ENCODE assay signal across 8 cellular contexts in genomic region chr1:2611034-2611501, GRCh38. TPM values are rescaled to one million over a fixed set of nuclear protein-coding genes. Genes with fewer than 3 reads are reported as not detected.
DNase-seq lines count a peak whose midpoint lies in the region; ATAC-seq and TF ChIP-seq lines count a peak whose summit lies in the region.

No MANE protein-coding gene starts in this region.

- H3K27ac ChIP-seq in upper lobe of right lung: no peak overlapping the region

- TF ChIP-seq CTCF in activated B cell treated with CpG ODN at 0.5 μM for 24 hours (IDR thresholded peaks at IDR 0.05): no peak
- no peak for TF ChIP-seq CTCF in upper lobe of right lung (IDR thresholded peaks at IDR 0.05)

- H3K9me3 ChIP-seq in upper lobe of right lung: peaks cover 4% of the 10 kb centered on the region

- H3K27me3 ChIP-seq in upper lobe of right lung: no peaks in the 10 kb centered on the region

- no peaks in the 10 kb centered on the region for H3K36me3 ChIP-seq in upper lobe of right lung

- peaks cover 8% of the 10 kb centered on the region for H3K9me3 Mint-ChIP-seq in activated B cell treated with CpG ODN at 0.5 μM for 24 hours
- H3K9me3 Mint-ChIP-seq in immature natural killer cell: peaks cover 7 to 28% (median 17%) of the 10 kb centered on the region in 6 donors

- POLR2A ChIA-PET in activated B cell treated with CpG ODN at 0.5 μM for 24 hours (lab: Charles Lee): no interaction called here

- no peaks in the 10 kb centered on the region for H3K4me1 Mint-ChIP-seq in activated B cell treated with CpG ODN at 0.5 μM for 24 hours
- H3K4me1 Mint-ChIP-seq in immature natural killer cell: no peaks in the 10 kb centered on the region

- ATAC-seq in activated B cell treated with CpG ODN at 0.5 μM for 24 hours (ENCODE audit: low read depth) (peak; percentile 49), upper lobe of right lung (peak; percentile 79)

- H3K36me3 Mint-ChIP-seq in activated B cell treated with CpG ODN at 0.5 μM for 24 hours (ENCODE audit: low read depth): no peaks in the 10 kb centered on the region
- H3K36me3 Mint-ChIP-seq in immature natural killer cell: peaks cover 0 to 8% (median 0%) of the 10 kb centered on the region in 3 donors

- peaks cover 5% of the 10 kb centered on the region for H3K4me1 ChIP-seq in upper lobe of right lung

- no peak overlapping the region for H3K4me3 ChIP-seq in upper lobe of right lung

- H3K27me3 Mint-ChIP-seq in activated B cell treated with CpG ODN at 0.5 μM for 24 hours (peaks cover 13% of the 10 kb centered on the region), immature natural killer cell (ENCODE audit: low read depth in 3 of 3) (peaks cover 0 to 11% (median 7%) of the 10 kb centered on the region in 3 donors)

- CTCF ChIA-PET in activated B cell treated with CpG ODN at 0.5 μM for 24 hours (lab: Charles Lee): no interaction called here

- intact Hi-C loops in activated B cell treated with CpG ODN at 0.5 μM for 24 hours (cut with micrococcal nuclease): no loop called here
- intact Hi-C loops in upper lobe of right lung (cut with DNase I): no loop called here

- H3K27ac Mint-ChIP-seq in activated B cell treated with CpG ODN at 0.5 μM for 24 hours (no peak overlapping the region), immature natural killer cell (no peak overlapping the region)

- H3K4me3 Mint-ChIP-seq in activated B cell treated with CpG ODN at 0.5 μM for 24 hours: no peak overlapping the region
- H3K4me3 Mint-ChIP-seq in immature natural killer cell: no peak overlapping the region

- peak; percentile 33 for DNase-seq in stimulated activated CD4-positive, alpha-beta T cell treated with anti-CD3 and anti-CD28 coated beads, Interleukin-1b, Interleukin-23, amount 100 ng/mL, for 48 hours
- DNase-seq in stimulated activated CD4-positive, alpha-beta T cell treated with anti-CD3 and anti-CD28 coated beads, Interleukin-4, amount 100 ng/mL, for 24 hours: no peak
- DNase-seq in activated B cell treated with CpG ODN at 0.5 μM for 24 hours (peak; percentile 14), iPS-NIHi11 (ENCODE audit: low spot score) (peak; percentile 83), upper lobe of right lung (peak; percentile 80), immature natural killer cell (no peak), dedifferentiated amniotic fluid mesenchymal stem cell (ENCODE audit: extremely low spot score) (no peak), activated gamma-delta T cell treated with Interleukin-2 at 50 U/mL for 16 hours (no peak)

RNA-seq across cellular contexts. Expression of gene MMEL1, which starts 21.7 kb away (rescaled TPM):
- total RNA-seq in activated B cell treated with CpG ODN at 0.5 μM for 24 hours (not detected in 2 replicates), upper lobe of right lung (3.2 TPM)
- 1 to 10 TPM in 2 of 3 donors, under 1 TPM in 1; 0.93 to 5.1 (median 2.3) TPM for polyA plus RNA-seq in immature natural killer cell

RNA-seq across cellular contexts. Expression of gene PRXL2B, which starts 24.5 kb away (rescaled TPM):
- 12.6 and 13.5 TPM in 2 replicates for total RNA-seq in activated B cell treated with CpG ODN at 0.5 μM for 24 hours
- total RNA-seq in upper lobe of right lung: 25.9 TPM
- polyA plus RNA-seq in immature natural killer cell: 10 to 100 TPM; 10.0 to 17.1 (median 13.6) TPM

RNA-seq across cellular contexts. Expression of gene TNFRSF14, which starts 54.9 kb away (rescaled TPM):
- total RNA-seq in activated B cell treated with CpG ODN at 0.5 μM for 24 hours (140 and 148 TPM in 2 replicates), upper lobe of right lung (133 TPM)
- 10 to 100 TPM; 62.5 to 75.1 (median 63.8) TPM for polyA plus RNA-seq in immature natural killer cell

Comparison
In these comparisons a context has a peak if more than half of its experiments do, and no peak if none do; other contexts are left out.
1. DNase-seq: peak in stimulated activated CD4-positive, alpha-beta T cell treated with anti-CD3 and anti-CD28 coated beads, Interleukin-1b, Interleukin-23, amount 100 ng/mL, for 48 hours (single experiment), activated B cell treated with CpG ODN at 0.5 μM for 24 hours (single experiment), iPS-NIHi11 (single experiment) and upper lobe of right lung (single experiment); none in stimulated activated CD4-positive, alpha-beta T cell treated with anti-CD3 and anti-CD28 coated beads, Interleukin-4, amount 100 ng/mL, for 24 hours (single experiment), immature natural killer cell (0 of 3), dedifferentiated amniotic fluid mesenchymal stem cell (single experiment) and activated gamma-delta T cell treated with Interleukin-2 at 50 U/mL for 16 hours (single experiment).